In the genomic region with DNA sequence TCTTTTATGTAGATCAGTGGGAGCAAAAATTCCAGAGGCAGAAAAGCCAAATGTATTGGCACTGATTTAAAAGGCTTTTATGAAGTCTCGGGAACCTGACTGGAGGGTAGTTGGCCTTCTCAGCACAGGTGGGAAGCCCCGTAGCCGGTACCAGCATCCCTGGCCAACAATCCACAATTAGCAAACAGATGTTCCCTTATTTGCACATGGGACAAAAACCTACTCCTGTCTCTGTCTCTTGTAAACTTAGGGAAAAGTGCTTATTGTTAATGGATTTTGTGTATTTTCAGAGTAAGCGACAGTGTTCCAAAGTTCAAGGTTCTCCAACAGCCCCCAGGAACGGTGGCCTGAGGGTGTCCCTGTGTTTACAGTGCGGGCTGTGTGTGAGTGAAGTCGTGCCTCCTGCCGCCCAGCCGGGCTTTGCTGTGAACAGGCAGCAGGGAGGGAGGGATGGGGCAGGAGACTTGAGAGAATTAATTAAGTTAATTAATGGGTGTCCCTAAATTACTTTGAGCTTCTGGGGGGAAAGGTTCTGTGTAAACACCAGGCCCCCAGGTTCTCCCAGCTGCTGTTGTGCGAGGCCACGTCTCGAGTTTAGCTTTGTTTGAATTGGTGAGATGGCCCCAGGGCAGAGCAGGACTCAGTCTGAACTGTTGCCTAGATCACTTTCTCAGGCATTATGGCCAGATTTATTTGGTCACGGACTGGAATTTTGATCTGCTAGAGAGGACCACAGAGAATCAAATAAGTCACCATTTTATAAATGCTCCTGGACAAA, we compare ENCODE assay signal across 9 cellular contexts. TPM values are rescaled to one million over a fixed set of nuclear protein-coding genes. Genes with fewer than 3 reads are reported as not detected.
A peak's percentile ranks its signal among the peaks of the same experiment; 100 is the strongest.
DNase-seq lines count a peak whose midpoint lies in the region; ATAC-seq and TF ChIP-seq lines count a peak whose summit lies in the region.
"Had no signal": no experiment of that assay in that cellular context is flagged by ENCODE, and none has a peak within 500 bp of the region (broad histone marks: within the 10 kb centered on the region; RNA-seq: fewer than 3 reads in every experiment).

No MANE protein-coding gene starts in this region.

- peaks cover 84% of the 10 kb centered on the region for H3K79me2 ChIP-seq in fibroblast of lung (ENCODE audit: control insufficient read depth, insufficient read depth, low read length)

- intact Hi-C loops in sciatic nerve (cut with DNase I): no loop called here

- H3K36me3 ChIP-seq in fibroblast of lung (ENCODE audit: control insufficient read depth, insufficient read depth, low read length): no peaks in the 10 kb centered on the region
- H3K36me3 ChIP-seq in effector memory CD4-positive, alpha-beta T cell (ENCODE audit: control insufficient read depth, insufficient read depth, low read length): no peaks in the 10 kb centered on the region

- H3K9me3 ChIP-seq in fibroblast of lung (ENCODE audit: control insufficient read depth, insufficient read depth, low read depth, low read length): no peaks in the 10 kb centered on the region
- no peaks in the 10 kb centered on the region for H3K9me3 ChIP-seq in effector memory CD4-positive, alpha-beta T cell (ENCODE audit: control insufficient read depth, low read length)

- no peaks in the 10 kb centered on the region for H4K20me1 ChIP-seq in fibroblast of lung (ENCODE audit: control insufficient read depth, extremely low read depth, insufficient read depth, low read length)

- H3K27me3 ChIP-seq in fibroblast of lung (ENCODE audit: control insufficient read depth, insufficient read depth, low read length): no peaks in the 10 kb centered on the region
- no peaks in the 10 kb centered on the region for H3K27me3 ChIP-seq in effector memory CD4-positive, alpha-beta T cell (replicated peaks; ENCODE audit: control insufficient read depth, insufficient read depth, low read length, poor library complexity, severe bottlenecking)

- no peak overlapping the region for H2AFZ ChIP-seq in fibroblast of lung (ENCODE audit: low read length)

- peak overlapping the region; percentile 13 for H3K4me2 ChIP-seq in fibroblast of lung (ENCODE audit: extremely low read depth, insufficient read depth, low read length)

- H3K9ac ChIP-seq in fibroblast of lung (ENCODE audit: insufficient read depth, low read length): no peak overlapping the region

- peak overlapping the region in 2 of 4 experiments; percentile 5 to 14 for H3K4me3 ChIP-seq in fibroblast of lung (replicated peaks in 1 of 4; ENCODE audit: control extremely low read depth in 1 of 4, insufficient read depth in 1 of 4, low read depth in 3 of 4, low read length in 4 of 4)
- no peak overlapping the region for H3K4me3 ChIP-seq in effector memory CD4-positive, alpha-beta T cell (ENCODE audit: insufficient read depth, low read depth, low read length, poor library complexity, severe bottlenecking)

- H3K27ac ChIP-seq in fibroblast of lung (ENCODE audit: insufficient read depth, low read length): peak overlapping the region; percentile 19
- no peak overlapping the region for H3K27ac ChIP-seq in effector memory CD4-positive, alpha-beta T cell (ENCODE audit: insufficient read depth, low read length, poor library complexity, severe bottlenecking)

- ATAC-seq in sciatic nerve: no peak

- peaks cover 23% of the 10 kb centered on the region for H3K4me1 ChIP-seq in fibroblast of lung (ENCODE audit: control insufficient read depth, extremely low read depth, insufficient read depth, low read length)
- peaks cover 44% of the 10 kb centered on the region for H3K4me1 ChIP-seq in effector memory CD4-positive, alpha-beta T cell (ENCODE audit: control insufficient read depth, insufficient read depth, low read length, poor library complexity, severe bottlenecking)

- no peak for TF ChIP-seq CTCF in fibroblast of lung (conservative IDR thresholded peaks at IDR 0.05 in 1 of 2, IDR thresholded peaks at IDR 0.05 in 1 of 2; ENCODE audit: low read depth in 1 of 2, low read length in 2 of 2)

- DNase-seq in NCI-H2081 (lab: John Stamatoyannopoulos, UW) (peak; percentile 33 to 70), NCI-H2081 treated with DMSO at 0.1 percent for 48 hours (lab: John Stamatoyannopoulos, UW) (no peak), NCI-H526 (lab: John Stamatoyannopoulos, UW) (peak; percentile 28 to 86), fibroblast of lung (ENCODE audit: low read depth in 2 of 2) (no peak), sciatic nerve (ENCODE audit: low spot score) (peak; percentile 45), iPS-NIHi11 (ENCODE audit: low spot score) (no peak), SW480 (ENCODE audit: low spot score) (no peak)
- DNase-seq in effector memory CD4-positive, alpha-beta T cell: no peak
- DNase-seq: activated CD4-positive, alpha-beta T cell treated with anti-CD3 and anti-CD28 coated beads for 1 hour had no signal

RNA-seq across cellular contexts. Expression of a gene that starts 3.9 kb away (rescaled TPM):
- total RNA-seq in fibroblast of lung (43.4 and 57.3 TPM in 2 replicates), sciatic nerve (22.5 TPM)
- 23.5 and 41.3 TPM in 2 replicates for polyA plus RNA-seq in fibroblast of lung
- 18.1 and 31.8 TPM in 2 replicates for polyA plus RNA-seq in fibroblast of lung (2012)
- polyA minus RNA-seq in fibroblast of lung (ENCODE audit: low replicate concordance): 51.7 and 102 TPM in 2 replicates

Comparison
In these comparisons a context has a peak if more than half of its experiments do, and no peak if none do; other contexts are left out.
1. DNase-seq: peak in NCI-H2081 (2 of 2), NCI-H526 (2 of 2) and sciatic nerve (single experiment); none in NCI-H2081 treated with DMSO at 0.1 percent for 48 hours (single experiment), fibroblast of lung (0 of 2), iPS-NIHi11 (single experiment), effector memory CD4-positive, alpha-beta T cell (0 of 3) and SW480 (single experiment).